ENCODE assay signal across 1 cellular context in genomic region chr3:186783731-186784515, GRCh38.
TF ChIP-seq lines count a peak whose summit lies in the region.

No MANE protein-coding gene starts in this region.

TF ChIP-seq in HepG2, 621 proteins besides CTCF, POLR2A, EP300 and RAD21 (continued from another document and continues in another):
- peak; percentile 15; the same call in 1 of the 2 replicates for TF ChIP-seq NFYB (CRISPR knock-in tag; IDR thresholded peaks at IDR 0.05)
- TF ChIP-seq ARID2 (CRISPR knock-in tag; IDR thresholded peaks at IDR 0.05; ENCODE audit: borderline replicate concordance), result peak; percentile 74; the same call in 1 of the 2 replicates
- 0 out of 2 replicates have a peak, but pooled peaks have one; percentile 10 for TF ChIP-seq ZNF574 (CRISPR knock-in tag; IDR thresholded peaks at IDR 0.05)
- no peak; the same call in 1 of the 2 replicates for TF ChIP-seq ZC3H13 (CRISPR knock-in tag; IDR thresholded peaks at IDR 0.05)
- TF ChIP-seq LCORL (IDR thresholded peaks at IDR 0.05), result no peak
- TF ChIP-seq LCORL (CRISPR knock-in tag; IDR thresholded peaks at IDR 0.05), result no peak
- peak; percentile 93 for TF ChIP-seq MYC (CRISPR knock-in tag; IDR thresholded peaks at IDR 0.05; ENCODE audit: borderline replicate concordance)
- no peak for TF ChIP-seq NFAT5 (CRISPR knock-in tag; IDR thresholded peaks at IDR 0.05)
- TF ChIP-seq HIC2 (CRISPR knock-in tag; IDR thresholded peaks at IDR 0.05; ENCODE audit: low read depth), result 0 out of 2 replicates have a peak, but pooled peaks have one; percentile 60
- TF ChIP-seq ZNF121 (CRISPR knock-in tag; IDR thresholded peaks at IDR 0.05), result no peak
- TF ChIP-seq HNRNPLL (IDR thresholded peaks at IDR 0.05; ENCODE audit: low read depth, low read length, poor library complexity, severe bottlenecking), result peak; percentile 73
- TF ChIP-seq NR2F2 (IDR thresholded peaks at IDR 0.05; ENCODE audit: borderline replicate concordance, low read depth), result peak; percentile 49; the same call in 1 of the 2 replicates
- TF ChIP-seq SP5 (CRISPR knock-in tag; IDR thresholded peaks at IDR 0.05; ENCODE audit: borderline replicate concordance, low read depth), result peak; percentile 77
- 0 out of 2 replicates have a peak, but pooled peaks have one; percentile 10 for TF ChIP-seq ELF3 (CRISPR knock-in tag; IDR thresholded peaks at IDR 0.05)
- peak; percentile 1; the same call in 1 of the 2 replicates for TF ChIP-seq SATB2 (CRISPR knock-in tag; IDR thresholded peaks at IDR 0.05)
- TF ChIP-seq ZNF557 (CRISPR knock-in tag; IDR thresholded peaks at IDR 0.05), result 0 out of 2 replicates have a peak, but pooled peaks have one; percentile 8
- peak; percentile 58; the same call in 1 of the 2 replicates for TF ChIP-seq SP4 (CRISPR knock-in tag; IDR thresholded peaks at IDR 0.05)
- peak; percentile 52; the same call in 2 of the 3 replicates for TF ChIP-seq MXI1 (IDR thresholded peaks at IDR 0.05; ENCODE audit: borderline replicate concordance, low read depth, low read length)
- peak; percentile 39; the same call in 1 of the 2 replicates for TF ChIP-seq ZBTB3 (CRISPR knock-in tag; IDR thresholded peaks at IDR 0.05; ENCODE audit: borderline replicate concordance, low read depth)
- TF ChIP-seq ZNF777 (CRISPR knock-in tag; IDR thresholded peaks at IDR 0.05), result no peak
- TF ChIP-seq ETV6 (CRISPR knock-in tag; conservative IDR thresholded peaks at IDR 0.05), result no peak
- no peak for TF ChIP-seq FOXP1 (IDR thresholded peaks at IDR 0.05)
- no peak for TF ChIP-seq FOXP1 (CRISPR knock-in tag; IDR thresholded peaks at IDR 0.05)
- peak; percentile 96 for TF ChIP-seq CHD2 (IDR thresholded peaks at IDR 0.05; ENCODE audit: low read depth, low read length)
- no peak for TF ChIP-seq CCAR2 (optimal IDR thresholded peaks at IDR 0.05; ENCODE audit: low read depth, low read length)
- peak; percentile 52; the same call in 1 of the 2 replicates for TF ChIP-seq MTA1 (CRISPR knock-in tag; IDR thresholded peaks at IDR 0.05; ENCODE audit: borderline replicate concordance)
- TF ChIP-seq CREBL2 (CRISPR knock-in tag; IDR thresholded peaks at IDR 0.05; ENCODE audit: borderline replicate concordance), result no peak
- TF ChIP-seq CBX1 (IDR thresholded peaks at IDR 0.05; ENCODE audit: low read depth), result no peak
- peak; percentile 48; the same call in 1 of the 2 replicates for TF ChIP-seq TBX2 (CRISPR knock-in tag; IDR thresholded peaks at IDR 0.05; ENCODE audit: borderline replicate concordance)
- no peak for TF ChIP-seq TCF7 (IDR thresholded peaks at IDR 0.05; ENCODE audit: low read depth)
- peak; percentile 27; the same call in 1 of the 2 replicates for TF ChIP-seq BORCS8-MEF2B (CRISPR knock-in tag; IDR thresholded peaks at IDR 0.05)
- TF ChIP-seq ZNF619 (CRISPR knock-in tag; IDR thresholded peaks at IDR 0.05), result 0 out of 2 replicates have a peak, but pooled peaks have one; percentile 9
- 0 out of 2 replicates have a peak, but pooled peaks have one; percentile 67 for TF ChIP-seq PAWR (CRISPR knock-in tag; IDR thresholded peaks at IDR 0.05; ENCODE audit: borderline replicate concordance)
- peak; percentile 35 for TF ChIP-seq IRF2 (CRISPR knock-in tag; IDR thresholded peaks at IDR 0.05)
- 0 out of 2 replicates have a peak, but pooled peaks have one; percentile 14 for TF ChIP-seq FOSL1 (CRISPR knock-in tag; IDR thresholded peaks at IDR 0.05; ENCODE audit: borderline replicate concordance)
- 0 out of 2 replicates have a peak, but pooled peaks have one; percentile 61 for TF ChIP-seq ZNF468 (CRISPR knock-in tag; IDR thresholded peaks at IDR 0.05)
- peak; percentile 91 for TF ChIP-seq SRSF4 (IDR thresholded peaks at IDR 0.05; ENCODE audit: low read depth, low read length, poor library complexity, severe bottlenecking)
- TF ChIP-seq IKZF5 (CRISPR knock-in tag; IDR thresholded peaks at IDR 0.05), result no peak
- TF ChIP-seq SCMH1 (CRISPR knock-in tag; IDR thresholded peaks at IDR 0.05; ENCODE audit: borderline replicate concordance), result no peak
- TF ChIP-seq NONO (IDR thresholded peaks at IDR 0.05), result no peak
- TF ChIP-seq NONO (CRISPR knock-in tag; conservative IDR thresholded peaks at IDR 0.05), result peak; percentile 6; the same call in 1 of the 2 replicates
- TF ChIP-seq SOX13 (IDR thresholded peaks at IDR 0.05), result no peak
- TF ChIP-seq SOX13 (CRISPR knock-in tag; conservative IDR thresholded peaks at IDR 0.05 in 1 of 2, IDR thresholded peaks at IDR 0.05 in 1 of 2), result 0 out of 4 replicates have a peak, but pooled peaks of 1 of the 2 experiments have one; percentile 62
- TF ChIP-seq FOXO4 (CRISPR knock-in tag; conservative IDR thresholded peaks at IDR 0.05), result 0 out of 2 replicates have a peak, but pooled peaks have one; percentile 87
- TF ChIP-seq ZNF580 (CRISPR knock-in tag; IDR thresholded peaks at IDR 0.05; ENCODE audit: borderline replicate concordance, low read depth), result peak; percentile 2; the same call in 1 of the 2 replicates
- peak; percentile 72; the same call in 1 of the 2 replicates for TF ChIP-seq KDM5B (CRISPR knock-in tag; IDR thresholded peaks at IDR 0.05; ENCODE audit: borderline replicate concordance)
- peak; percentile 21; the same call in 1 of the 2 replicates for TF ChIP-seq DMTF1 (CRISPR knock-in tag; IDR thresholded peaks at IDR 0.05)
